8 cellular contexts compared by ENCODE assay signal in the genomic region with DNA sequence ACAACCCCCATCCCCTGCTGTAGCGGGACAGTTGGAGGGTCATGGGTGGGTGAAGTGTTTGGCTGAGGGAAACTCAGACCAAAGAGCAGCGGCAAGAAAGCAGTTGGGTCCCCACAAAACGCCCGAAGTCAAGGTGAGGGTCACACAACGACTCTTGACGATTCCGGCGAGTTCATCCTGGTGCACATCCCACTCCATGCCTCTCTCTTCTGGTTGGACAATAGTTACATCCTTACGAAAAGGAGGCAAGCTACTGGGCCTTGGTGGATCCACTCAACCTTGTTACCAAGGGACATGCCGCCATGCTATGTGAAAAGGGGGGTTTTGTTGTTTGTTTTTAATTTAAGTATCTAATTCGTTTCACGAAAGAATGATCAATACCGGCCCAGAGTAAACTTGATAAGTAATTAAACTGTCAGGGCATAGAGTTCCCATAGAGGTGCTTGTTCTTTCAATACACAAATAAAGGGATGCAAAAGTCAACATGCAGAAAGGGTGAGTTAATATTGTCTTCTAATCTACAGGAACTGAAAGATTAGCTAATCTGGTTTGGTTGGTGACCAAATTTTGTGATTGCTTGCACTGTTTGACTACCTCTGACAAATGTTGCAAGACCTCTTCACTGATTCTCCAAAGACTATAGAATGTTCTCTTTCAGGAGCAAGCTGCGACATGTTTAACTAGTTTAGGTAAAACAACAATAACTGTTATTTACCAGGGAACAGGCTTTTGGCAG. TPM values are rescaled to one million over a fixed set of nuclear protein-coding genes. Genes with fewer than 3 reads are reported as not detected.
DNase-seq lines count a peak whose midpoint lies in the region; ATAC-seq and TF ChIP-seq lines count a peak whose summit lies in the region.

No MANE protein-coding gene starts in this region.

- H3K4me1 Mint-ChIP-seq in activated T-cell treated with anti-CD3 and anti-CD28 coated beads, Interleukin-2, amount 50 U/mL, for 24 hours (ENCODE audit: low read depth), result peaks cover 47% of the 10 kb centered on the region

- TF ChIP-seq CTCF in brain microvascular endothelial cell (IDR thresholded peaks at IDR 0.05; ENCODE audit: low read depth, low read length, missing control alignments), result no peak
- no peak for TF ChIP-seq CTCF in spleen (IDR thresholded peaks at IDR 0.05 in 8 of 11, conservative IDR thresholded peaks at IDR 0.05 in 3 of 11)

- peak overlapping the region; percentile 96 for H3K27ac Mint-ChIP-seq in activated T-cell treated with anti-CD3 and anti-CD28 coated beads, Interleukin-2, amount 50 U/mL, for 24 hours

- H3K9me3 ChIP-seq in spleen, result no peaks in the 10 kb centered on the region

- intact Hi-C loops in spleen (cut with DNase I; ENCODE audit: low total_unique reads), result loop anchor here (10.0 kb wide), 1 partner anchor 172 kb away; a partner anchor contains a TSS

- TF ChIP-seq POLR2A in spleen (IDR thresholded peaks at IDR 0.05), result no peak

- H3K27me3 Mint-ChIP-seq in activated T-cell treated with anti-CD3 and anti-CD28 coated beads, Interleukin-2, amount 50 U/mL, for 24 hours, result no peaks in the 10 kb centered on the region

- peak overlapping the region; percentile 92 for H3K4me3 Mint-ChIP-seq in activated T-cell treated with anti-CD3 and anti-CD28 coated beads, Interleukin-2, amount 50 U/mL, for 24 hours

- H3K27me3 ChIP-seq in brain microvascular endothelial cell (replicated peaks) (no peaks in the 10 kb centered on the region), spleen (replicated peaks in 1 of 7) (no peaks in the 10 kb centered on the region)

- peak overlapping the region; percentile 81 for H3K27ac ChIP-seq in brain microvascular endothelial cell
- peak overlapping the region; percentile 91 to 96 (median 94) for H3K27ac ChIP-seq in spleen

- H3K4me1 ChIP-seq in spleen, result peaks cover 8 to 63% (median 39%) of the 10 kb centered on the region in 6 donors

- H3K36me3 Mint-ChIP-seq in activated T-cell treated with anti-CD3 and anti-CD28 coated beads, Interleukin-2, amount 50 U/mL, for 24 hours (ENCODE audit: low read depth), result peaks cover 50% of the 10 kb centered on the region

- H3K36me3 ChIP-seq in brain microvascular endothelial cell (replicated peaks) (peaks cover 7% of the 10 kb centered on the region), spleen (peaks cover 0 to 30% (median 14%) of the 10 kb centered on the region in 6 donors)

- no peak for DNase-seq in activated T-cell treated with anti-CD3 and anti-CD28 coated beads, Interleukin-2, amount 50 U/mL, for 24 hours
- no peak for DNase-seq in activated T-cell treated with anti-CD3 and anti-CD28 coated beads, Interleukin-2, amount 50 U/mL, for 1 hour
- peak; percentile 70 for DNase-seq in NCI-H748 (lab: John Stamatoyannopoulos, UW; ENCODE audit: unreplicated experiment)
- no peak for DNase-seq in brain microvascular endothelial cell
- DNase-seq in islet precursor cell, result peak; percentile 63
- DNase-seq in spleen, result no peak

- peak overlapping the region; percentile 91 for H3K4me3 ChIP-seq in brain microvascular endothelial cell (ENCODE audit: low read depth, low read length)
- H3K4me3 ChIP-seq in spleen, result peak overlapping the region; percentile 74 to 91 (median 76)

- peaks cover 21% of the 10 kb centered on the region for H3K9me3 Mint-ChIP-seq in activated T-cell treated with anti-CD3 and anti-CD28 coated beads, Interleukin-2, amount 50 U/mL, for 24 hours

- 45 to 61% (median 53%) methylated on average over 14 of the region's 14 CpGs for WGBS in spleen, 5 donors

- in situ Hi-C loops in brain microvascular endothelial cell (cut with HindIII; ENCODE audit: low pct_ligation_motif_present, low sequenced_read_pairs), result no loop called here

- no peak for ATAC-seq in HG03342 (IDR thresholded peaks at IDR 0.05; ENCODE audit: unreplicated experiment)
- no peak for ATAC-seq in GM19452 (IDR thresholded peaks at IDR 0.05; ENCODE audit: unreplicated experiment)

RNA-seq across cellular contexts. Expression of a gene that starts 0.7 kb away (rescaled TPM):
- 10 to 100 TPM; 24.0 to 42.9 (median 38.7) TPM for total RNA-seq in spleen
- 10 to 100 TPM; 14.4 to 21.1 (median 20.0) TPM for polyA plus RNA-seq in spleen

Comparison
In these comparisons a context has a peak if more than half of its experiments do, and no peak if none do; other contexts are left out.
1. DNase-seq: peak in NCI-H748 (single experiment) and islet precursor cell (single experiment); none in activated T-cell treated with anti-CD3 and anti-CD28 coated beads, Interleukin-2, amount 50 U/mL, for 24 hours (single experiment), activated T-cell treated with anti-CD3 and anti-CD28 coated beads, Interleukin-2, amount 50 U/mL, for 1 hour (single experiment), brain microvascular endothelial cell (single experiment) and spleen (single experiment).